ENCODE assay signal across 10 cellular contexts in genomic region chr19:14585187-14585586, GRCh38. TPM values are rescaled to one million over a fixed set of nuclear protein-coding genes. Genes with fewer than 3 reads are reported as not detected.
DNase-seq lines count a peak whose midpoint lies in the region; ATAC-seq and TF ChIP-seq lines count a peak whose summit lies in the region.
"Not testable (repeated sequence)": the region's sequence is repeated elsewhere in the genome, so short reads cannot be mapped to it uniquely, and the experiment has no call there.
"Had no signal": no experiment of that assay in that cellular context is flagged by ENCODE, and none has a peak within 500 bp of the region (broad histone marks: within the 10 kb centered on the region; RNA-seq: fewer than 3 reads in every experiment).

No MANE protein-coding gene starts in this region.

- peak overlapping the region in 3 of 7 donors; percentile 53 to 65 (median 65) for H3K27ac Mint-ChIP-seq in CD14-positive monocyte
- H3K27ac Mint-ChIP-seq in activated CD4-positive, alpha-beta memory T cell treated with anti-CD3 and anti-CD28 coated beads for 36 hours; central memory CD8-positive, alpha-beta T cell (ENCODE audit: low read depth): not testable (repeated sequence)

- CTCF ChIA-PET in activated CD4-positive, alpha-beta memory T cell treated with anti-CD3 and anti-CD28 coated beads for 36 hours (lab: Charles Lee), result interaction anchor here (2.4 kb wide), 1 partner anchor 11 kb away, joined by 6 read pairs; no protein-coding TSS in a partner anchor

- intact Hi-C loops in CD14-positive monocyte (cut with micrococcal nuclease); activated CD4-positive, alpha-beta memory T cell treated with anti-CD3 and anti-CD28 coated beads for 36 hours (cut with micrococcal nuclease): not testable (repeated sequence)

- peak; percentile 75 for ATAC-seq in GM18909 (IDR thresholded peaks at IDR 0.05; ENCODE audit: poor library complexity, unreplicated experiment)
- peak; percentile 50 for ATAC-seq in HG03108 (IDR thresholded peaks at IDR 0.05; ENCODE audit: unreplicated experiment)
- peak; percentile 36 for ATAC-seq in central memory CD8-positive, alpha-beta T cell (replicated peaks; ENCODE audit: extremely low read depth, poor library complexity, severe bottlenecking)

- H3K27me3 Mint-ChIP-seq in CD14-positive monocyte (ENCODE audit: low read depth in 3 of 3); activated CD4-positive, alpha-beta memory T cell treated with anti-CD3 and anti-CD28 coated beads for 36 hours; central memory CD8-positive, alpha-beta T cell: not testable (repeated sequence)

- H3K4me1 Mint-ChIP-seq in CD14-positive monocyte, result peaks cover 33% of the 10 kb centered on the region
- H3K4me1 Mint-ChIP-seq in activated CD4-positive, alpha-beta memory T cell treated with anti-CD3 and anti-CD28 coated beads for 36 hours (ENCODE audit: low read depth), result peaks cover 42% of the 10 kb centered on the region
- not testable (repeated sequence) for H3K4me1 Mint-ChIP-seq in central memory CD8-positive, alpha-beta T cell

- not testable (repeated sequence) for H3K4me3 Mint-ChIP-seq in CD14-positive monocyte; activated CD4-positive, alpha-beta memory T cell treated with anti-CD3 and anti-CD28 coated beads for 36 hours; central memory CD8-positive, alpha-beta T cell

- POLR2A ChIA-PET in activated CD4-positive, alpha-beta memory T cell treated with anti-CD3 and anti-CD28 coated beads for 36 hours (lab: Charles Lee), result not testable (repeated sequence)

- not testable (repeated sequence) for H3K9me3 Mint-ChIP-seq in CD14-positive monocyte; activated CD4-positive, alpha-beta memory T cell treated with anti-CD3 and anti-CD28 coated beads for 36 hours; central memory CD8-positive, alpha-beta T cell

- not testable (repeated sequence) for TF ChIP-seq CTCF in CD14-positive monocyte (IDR thresholded peaks at IDR 0.05)

- H3K36me3 Mint-ChIP-seq in CD14-positive monocyte; activated CD4-positive, alpha-beta memory T cell treated with anti-CD3 and anti-CD28 coated beads for 36 hours; central memory CD8-positive, alpha-beta T cell (ENCODE audit: insufficient read depth): not testable (repeated sequence)

- DNase-seq in CD14-positive monocyte (ENCODE audit: low spot score) (peak; percentile 91), H4 (ENCODE audit: low spot score) (peak; percentile 53), NCI-H226 (peak; percentile 20)
- peak; percentile 79 for DNase-seq in activated CD4-positive, alpha-beta memory T cell treated with anti-CD3 and anti-CD28 coated beads for 36 hours
- not testable (repeated sequence) for DNase-seq in central memory CD8-positive, alpha-beta T cell (ENCODE audit: low spot score in 2 of 2)
- DNase-seq in stimulated activated CD4-positive, alpha-beta T cell treated with anti-CD3 and anti-CD28 coated beads, Interleukin-15, amount 100 ng/mL, for 48 hours (ENCODE audit: low read depth in 2 of 2), result peak; percentile 35 to 43

RNA-seq across cellular contexts. Expression of gene CLEC17A, which starts 2.3 kb away (rescaled TPM):
- polyA plus RNA-seq in CD14-positive monocyte, result 1 to 10 TPM in 1 of 2 donors, under 1 TPM in 1; 0.62 to 3.4 TPM
- not detected in 2 replicates for total RNA-seq in H4 (2014; rRNA removed; shearing (Covaris generic))
- under 1 TPM; 0.33 to 0.85 TPM for total RNA-seq in activated CD4-positive, alpha-beta memory T cell treated with anti-CD3 and anti-CD28 coated beads for 36 hours
- total RNA-seq: mesenteric fat pad, progenitor cell of endocrine pancreas had no signal

RNA-seq across cellular contexts. Expression of gene NDUFB7, which starts 13.3 kb away (rescaled TPM):
- 100 to 1,000 TPM; 204 to 313 TPM for polyA plus RNA-seq in CD14-positive monocyte
- total RNA-seq in H4 (2014; rRNA removed; shearing (Covaris generic)), result 268 and 303 TPM in 2 replicates
- 100 to 1,000 TPM; 118 to 130 TPM for total RNA-seq in activated CD4-positive, alpha-beta memory T cell treated with anti-CD3 and anti-CD28 coated beads for 36 hours

RNA-seq across cellular contexts. Expression of gene TECR, which starts 55.8 kb away (rescaled TPM):
- 10 to 100 TPM; 76.7 to 79.6 TPM for polyA plus RNA-seq in CD14-positive monocyte
- 80.7 and 124 TPM in 2 replicates for total RNA-seq in H4 (2014; rRNA removed; shearing (Covaris generic))
- total RNA-seq in activated CD4-positive, alpha-beta memory T cell treated with anti-CD3 and anti-CD28 coated beads for 36 hours, result 100 to 1,000 TPM; 120 TPM
